In the genomic region with DNA sequence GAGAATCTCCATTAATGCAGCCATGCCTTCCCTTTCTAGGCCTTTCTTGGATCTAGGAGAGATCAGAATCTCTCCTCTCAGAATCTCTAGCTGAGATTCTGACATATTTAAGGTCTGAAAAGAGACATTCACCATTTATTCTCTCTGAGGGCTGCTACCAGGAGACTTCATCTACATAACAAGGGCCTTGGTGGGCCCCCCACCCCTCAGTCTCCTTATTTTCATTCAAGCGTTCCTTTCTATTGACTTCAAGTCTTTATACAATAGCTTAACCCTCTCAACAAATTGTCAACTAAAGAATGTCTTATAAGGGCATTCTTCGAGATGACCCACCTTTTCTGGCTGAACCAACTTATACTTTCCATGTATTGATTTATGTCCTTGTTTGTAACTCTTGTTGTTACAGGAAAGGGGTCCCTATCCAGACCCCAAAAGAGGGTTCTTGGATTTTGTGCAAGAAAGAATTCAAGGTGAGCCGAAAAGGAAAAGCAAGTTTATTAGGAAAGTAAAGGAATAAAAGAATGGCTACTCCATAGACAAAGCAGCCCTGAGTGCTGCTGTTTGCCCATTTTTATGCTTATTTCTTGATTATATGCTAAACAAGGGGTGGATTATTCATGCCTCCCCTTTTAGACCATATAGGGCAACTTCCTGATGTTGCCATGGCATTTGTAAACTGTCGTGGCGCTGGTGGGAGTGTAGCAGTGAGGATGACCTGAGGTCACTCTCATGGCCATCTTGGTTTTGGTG, we compare ENCODE assay signal across 26 cellular contexts.
"Had no signal": no experiment of that assay in that cellular context is flagged by ENCODE, and none has a peak within 500 bp of the region (broad histone marks: within the 10 kb centered on the region; RNA-seq: fewer than 3 reads in every experiment).

No MANE protein-coding gene starts in this region.

- H3K9me3 ChIP-seq: breast epithelium, esophagus muscularis mucosa, left lung, neutrophil, ovary, psoas muscle, right atrium auricular region, thyroid gland had no signal

- H3K4me1 Mint-ChIP-seq: activated CD4-positive, alpha-beta T cell treated with anti-CD3 and anti-CD28 coated beads for 36 hours; activated naive CD8-positive, alpha-beta T cell treated with anti-CD3 and anti-CD28 coated beads for 36 hours; central memory CD8-positive, alpha-beta T cell; immature natural killer cell had no signal

- H3K27me3 ChIP-seq: breast epithelium, esophagus muscularis mucosa, hepatocyte, left lung, neutrophil, ovary, right atrium auricular region, thyroid gland had no signal

- H3K9me3 Mint-ChIP-seq: activated naive CD8-positive, alpha-beta T cell treated with anti-CD3 and anti-CD28 coated beads for 36 hours; central memory CD8-positive, alpha-beta T cell; effector memory CD8-positive, alpha-beta T cell had no signal

- H3K4me3 Mint-ChIP-seq: activated CD4-positive, alpha-beta T cell treated with anti-CD3 and anti-CD28 coated beads for 36 hours; activated naive CD8-positive, alpha-beta T cell treated with anti-CD3 and anti-CD28 coated beads for 36 hours; central memory CD8-positive, alpha-beta T cell; effector memory CD8-positive, alpha-beta T cell; immature natural killer cell; naive thymus-derived CD4-positive, alpha-beta T cell had no signal

- H3K4me2 ChIP-seq: hepatocyte had no signal

- H3K36me3 Mint-ChIP-seq: activated naive CD8-positive, alpha-beta T cell treated with anti-CD3 and anti-CD28 coated beads for 36 hours; immature natural killer cell; naive thymus-derived CD4-positive, alpha-beta T cell had no signal

- ATAC-seq: activated CD4-positive, alpha-beta T cell treated with anti-CD3 and anti-CD28 coated beads for 36 hours; effector memory CD8-positive, alpha-beta T cell; left lung; naive thymus-derived CD4-positive, alpha-beta T cell; psoas muscle had no signal

- FAIRE-seq: colon, frontal cortex had no signal

- H3K4me3 ChIP-seq: breast epithelium, esophagus muscularis mucosa, hepatocyte, left lung, lung, ovary, psoas muscle, right atrium auricular region, thyroid gland had no signal

- H3K27ac Mint-ChIP-seq: activated CD4-positive, alpha-beta T cell treated with anti-CD3 and anti-CD28 coated beads for 36 hours; activated naive CD8-positive, alpha-beta T cell treated with anti-CD3 and anti-CD28 coated beads for 36 hours; effector memory CD8-positive, alpha-beta T cell; immature natural killer cell; naive thymus-derived CD4-positive, alpha-beta T cell had no signal

- H3K36me3 ChIP-seq: breast epithelium, esophagus muscularis mucosa, left lung, neutrophil, ovary, right atrium auricular region, thyroid gland had no signal

- H3K79me2 ChIP-seq: hepatocyte had no signal

- H3K4me1 ChIP-seq: breast epithelium, esophagus muscularis mucosa, left lung, psoas muscle, right atrium auricular region, thyroid gland had no signal

- H3K27ac ChIP-seq: breast epithelium, esophagus muscularis mucosa, hepatocyte, left lung, ovary, psoas muscle, right atrium auricular region, thyroid gland had no signal

- DNase-seq: activated CD4-positive, alpha-beta T cell treated with anti-CD3 and anti-CD28 coated beads for 36 hours; activated CD4-positive, alpha-beta T cell treated with anti-CD3 and anti-CD28 coated beads, Interleukin-2, amount 50 U/mL, for 4 hours; activated CD8-positive, alpha-beta memory T cell treated with anti-CD3 and anti-CD28 coated beads, Interleukin-2, amount 50 U/mL, for 48 hours; activated naive CD4-positive, alpha-beta T cell treated with Interleukin-2 at 50 U/mL for 16 hours; activated naive CD8-positive, alpha-beta T cell treated with anti-CD3 and anti-CD28 coated beads for 36 hours; activated T-cell treated with anti-CD3 and anti-CD28 coated beads, Interleukin-2, amount 50 U/mL, for 48 hours; effector memory CD8-positive, alpha-beta T cell; glutamatergic neuron; immature natural killer cell; left lung; naive thymus-derived CD4-positive, alpha-beta T cell; ovary; psoas muscle; stimulated activated CD4-positive, alpha-beta T cell treated with anti-CD3 and anti-CD28 coated beads, Interleukin-4, amount 100 ng/mL, for 24 hours; stimulated activated naive CD4-positive, alpha-beta T cell treated with Interleukin-2 at 50 U/mL for 16 hours; T-helper 1 cell; thyroid gland had no signal

- H3K27me3 Mint-ChIP-seq: activated naive CD8-positive, alpha-beta T cell treated with anti-CD3 and anti-CD28 coated beads for 36 hours; central memory CD8-positive, alpha-beta T cell; naive thymus-derived CD4-positive, alpha-beta T cell had no signal

- H2AFZ ChIP-seq: hepatocyte had no signal
